In genomic region chr19:4208385-4209094, GRCh38 we compare ENCODE assay signal across 8 cellular contexts. TPM values are rescaled to one million over a fixed set of nuclear protein-coding genes. Genes with fewer than 3 reads are reported as not detected.
A peak's percentile ranks its signal among the peaks of the same experiment; 100 is the strongest.
DNase-seq lines count a peak whose midpoint lies in the region; ATAC-seq and TF ChIP-seq lines count a peak whose summit lies in the region.

No MANE protein-coding gene starts in this region.

- H3F3A ChIP-seq in DOHH2 (ENCODE audit: control insufficient read depth, insufficient read depth) = no peaks in the 10 kb centered on the region

- H3K27ac ChIP-seq in DOHH2 (ENCODE audit: low read depth, low read length) = no peak overlapping the region
- no peak overlapping the region for H3K27ac ChIP-seq in VCaP
- no peak overlapping the region for H3K27ac ChIP-seq in right lobe of liver

- H3K9me2 ChIP-seq in DOHH2 (replicated peaks; ENCODE audit: control insufficient read depth, low read length) = no peaks in the 10 kb centered on the region

- intact Hi-C loops in right lobe of liver (cut with DNase I) = loop anchor here (5.0 to 10.0 kb wide), 2 partner anchors 204 to 351 kb away; partner anchors contain the start of gene PIAS4 (in 1 of the 2)

- H3K27me3 ChIP-seq in DOHH2 (ENCODE audit: control insufficient read depth, low read length) (no peaks in the 10 kb centered on the region), right lobe of liver (no peaks in the 10 kb centered on the region)

- H3K4me2 ChIP-seq in DOHH2 (ENCODE audit: low read length) = no peak overlapping the region

- no peak overlapping the region for H3K4me3 ChIP-seq in DOHH2 (ENCODE audit: low read length)
- no peak overlapping the region for H3K4me3 ChIP-seq in right lobe of liver

- TF ChIP-seq POLR2A in right lobe of liver (IDR thresholded peaks at IDR 0.05) = no peak

- H4K20me1 ChIP-seq in DOHH2 (ENCODE audit: control insufficient read depth, insufficient read depth, low read depth, low read length) = no peaks in the 10 kb centered on the region

- WGBS in right lobe of liver (ENCODE audit: insufficient coverage, low coverage, low lambda C conversion rate, missing lambda C conversion rate) = 50% methylated on average over 9 of the region's 13 CpGs

- peak; percentile 68 for DNase-seq in HT-29 (ENCODE audit: low spot score)
- no peak for DNase-seq in right lobe of liver
- no peak for DNase-seq in ureter (ENCODE audit: low spot score)

- no peaks in the 10 kb centered on the region for H3K4me1 ChIP-seq in DOHH2 (ENCODE audit: control insufficient read depth, low read length)
- H3K4me1 ChIP-seq in right lobe of liver = peaks cover 0 to 4% (median 0%) of the 10 kb centered on the region in 4 donors

- TF ChIP-seq CTCF in DOHH2 (IDR thresholded peaks at IDR 0.05; ENCODE audit: low read depth, low read length, poor library complexity, severe bottlenecking) (peak; percentile 45), VCaP (conservative IDR thresholded peaks at IDR 0.05) (peak; percentile 24), right lobe of liver (IDR thresholded peaks at IDR 0.05) (peak; percentile 29 to 60 (median 53))

- H3K36me3 ChIP-seq in DOHH2 (ENCODE audit: control insufficient read depth, low read length) = no peaks in the 10 kb centered on the region
- H3K36me3 ChIP-seq in right lobe of liver = no peaks in the 10 kb centered on the region

- no peaks in the 10 kb centered on the region for H3K9me3 ChIP-seq in DOHH2 (ENCODE audit: control insufficient read depth, insufficient read depth, low read length)
- H3K9me3 ChIP-seq in right lobe of liver = no peaks in the 10 kb centered on the region

- ATAC-seq in right lobe of liver = peak; percentile 55 to 76 (median 70)
- no peak for ATAC-seq in GM18870 (IDR thresholded peaks at IDR 0.05; ENCODE audit: unreplicated experiment)
- ATAC-seq in HG03442 (IDR thresholded peaks at IDR 0.05; ENCODE audit: unreplicated experiment) = no peak
- no peak for ATAC-seq in HG02798 (IDR thresholded peaks at IDR 0.05; ENCODE audit: poor library complexity, unreplicated experiment)

- H3K79me2 ChIP-seq in DOHH2 (ENCODE audit: control insufficient read depth, low read length) = no peaks in the 10 kb centered on the region

RNA-seq across cellular contexts. Expression of gene EBI3, which starts 20.8 kb away (rescaled TPM):
- not detected in 2 replicates for total RNA-seq in HT-29 (2014; rRNA removed; shearing (Covaris generic))
- total RNA-seq in right lobe of liver (1 to 10 TPM in 5 of 6 experiments, under 1 TPM in 1; 0.73 to 4.1 (median 2.0) TPM), ureter (1.5 TPM)

RNA-seq across cellular contexts. Expression of gene ANKRD24, which starts 26.1 kb away (rescaled TPM):
- 0.20 and 0.89 TPM in 2 replicates for total RNA-seq in HT-29 (2014; rRNA removed; shearing (Covaris generic))
- total RNA-seq in right lobe of liver = 1 to 10 TPM; 1.2 to 4.8 (median 2.7) TPM
- 2.7 TPM for total RNA-seq in ureter

RNA-seq across cellular contexts. Expression of gene SIRT6, which starts 26.2 kb away (rescaled TPM):
- 24.2 and 27.4 TPM in 2 replicates for total RNA-seq in HT-29 (2014; rRNA removed; shearing (Covaris generic))
- total RNA-seq in right lobe of liver (10 to 100 TPM in 3 of 6 experiments, 1 to 10 TPM in 3; 7.9 to 21.6 (median 10.0) TPM), ureter (23.9 TPM)

RNA-seq across cellular contexts. Expression of gene YJU2, which starts 38.3 kb away (rescaled TPM):
- total RNA-seq in HT-29 (2014; rRNA removed; shearing (Covaris generic)) = 25.5 and 36.1 TPM in 2 replicates
- total RNA-seq in right lobe of liver (10 to 100 TPM in 1 of 6 experiments, 1 to 10 TPM in 5; 6.4 to 14.1 (median 8.9) TPM), ureter (22.2 TPM)

RNA-seq across cellular contexts. Expression of gene CREB3L3, which starts 55.1 kb away (rescaled TPM):
- total RNA-seq in HT-29 (2014; rRNA removed; shearing (Covaris generic)) = not detected in 2 replicates
- 100 to 1,000 TPM in 4 of 6 experiments, 10 to 100 TPM in 2; 50.5 to 368 (median 199) TPM for total RNA-seq in right lobe of liver
- not detected for total RNA-seq in ureter

Comparison
In these comparisons a context has a peak if more than half of its experiments do, and no peak if none do; other contexts are left out.
1. ATAC-seq: peak in right lobe of liver (4 of 4); none in GM18870 (single experiment), HG03442 (single experiment) and HG02798 (single experiment).
2. Peak in every context shown above with its lines, with median percentiles within 50 percentile points of each other: CTCF ChIP-seq.